8 cellular contexts compared by ENCODE assay signal in the genomic region with DNA sequence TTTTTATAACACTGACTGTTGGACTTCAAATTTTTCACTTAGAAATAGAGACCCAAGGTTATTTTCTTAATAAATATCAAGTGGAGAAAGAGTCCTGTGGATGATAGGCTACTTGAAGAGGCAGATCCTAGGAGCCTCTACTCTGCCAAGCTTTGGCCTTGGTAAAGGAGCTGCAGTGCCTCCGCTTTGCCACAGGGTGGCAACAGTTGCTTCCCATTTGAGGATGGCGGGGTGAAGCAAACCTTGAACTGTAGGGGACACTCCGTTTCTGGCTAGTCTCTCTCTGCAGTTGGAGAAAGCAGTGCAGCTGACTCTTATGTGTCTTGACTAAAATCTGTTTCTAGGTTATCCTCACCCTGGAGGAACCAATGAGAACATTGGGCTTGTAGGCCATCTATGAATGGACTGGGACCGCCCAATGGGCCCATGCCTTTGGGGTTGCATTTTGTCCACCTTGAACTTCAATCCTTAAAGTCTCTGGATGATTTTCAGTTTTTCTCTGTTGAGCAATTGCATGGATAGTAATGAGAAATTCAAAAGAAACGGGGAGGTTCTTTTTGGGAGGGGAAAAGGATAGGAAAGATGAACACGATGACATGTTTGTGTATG. TPM values are rescaled to one million over a fixed set of nuclear protein-coding genes. Genes with fewer than 3 reads are reported as not detected.
DNase-seq lines count a peak whose midpoint lies in the region; ATAC-seq and TF ChIP-seq lines count a peak whose summit lies in the region.

No MANE protein-coding gene starts in this region.

- ATAC-seq in GM19438 (IDR thresholded peaks at IDR 0.05; ENCODE audit: low read depth, unreplicated experiment) (peak; percentile 58), HG03196 (IDR thresholded peaks at IDR 0.05; ENCODE audit: unreplicated experiment) (no peak)

- peak; percentile 98 for TF ChIP-seq CTCF in astrocyte of the cerebellum (IDR thresholded peaks at IDR 0.05; ENCODE audit: low read depth, low read length, missing control alignments)

- peak; percentile 69 for DNase-seq in DMS53 (lab: John Stamatoyannopoulos, UW)
- DNase-seq in HT1080 (ENCODE audit: low read depth) = peak; percentile 63
- peak; percentile 54 for DNase-seq in SKM-1 treated with dmso at 0.1 percent for 144 hours (lab: John Stamatoyannopoulos, UW; ENCODE audit: unreplicated experiment)
- no peak for DNase-seq in astrocyte of the cerebellum (ENCODE audit: low read depth)
- peak; percentile 83 for DNase-seq in iPS-NIHi7 (ENCODE audit: extremely low spot score)
- DNase-seq in stimulated activated CD4-positive, alpha-beta T cell treated with anti-CD3 and anti-CD28 coated beads, Interleukin-1b, Interleukin-23, amount 100 ng/mL, for 4 hours (ENCODE audit: low read depth in 2 of 2) = peak; percentile 19 to 23

- in situ Hi-C loops in astrocyte of the cerebellum (cut with HindIII; ENCODE audit: low sequenced_read_pairs) = no loop called here

- H3K4me3 ChIP-seq in astrocyte of the cerebellum (ENCODE audit: low read depth, low read length) = no peak overlapping the region

RNA-seq across cellular contexts. Expression of a gene that starts 9.8 kb away (rescaled TPM):
- 36.1 and 46.9 TPM in 2 replicates for total RNA-seq in HT1080 (2014; rRNA removed; shearing (Covaris generic))
- 41.7 and 44.5 TPM in 2 replicates for polyA plus RNA-seq in HT1080 (2015; cell fraction: cytosol; rRNA removed)
- polyA plus RNA-seq in HT1080 (2015; cell fraction: nucleus; rRNA removed) = 26.8 and 32.6 TPM in 2 replicates

RNA-seq across cellular contexts. Expression of a gene that starts 36.0 kb away (rescaled TPM):
- 51.2 and 52.1 TPM in 2 replicates for total RNA-seq in HT1080 (2014; rRNA removed; shearing (Covaris generic))
- 35.2 and 46.1 TPM in 2 replicates for polyA plus RNA-seq in HT1080 (2015; cell fraction: cytosol; rRNA removed)
- polyA plus RNA-seq in HT1080 (2015; cell fraction: nucleus; rRNA removed) = 43.1 and 54.8 TPM in 2 replicates

RNA-seq across cellular contexts. Expression of a gene that starts 58.1 kb away (rescaled TPM):
- 0.33 and 0.80 TPM in 2 replicates for total RNA-seq in HT1080 (2014; rRNA removed; shearing (Covaris generic))
- 0.60 and 0.69 TPM in 2 replicates for polyA plus RNA-seq in HT1080 (2015; cell fraction: cytosol; rRNA removed)
- polyA plus RNA-seq in HT1080 (2015; cell fraction: nucleus; rRNA removed) = 5.2 and 7.2 TPM in 2 replicates
